ENCODE assay signal across 25 cellular contexts in the genomic region with DNA sequence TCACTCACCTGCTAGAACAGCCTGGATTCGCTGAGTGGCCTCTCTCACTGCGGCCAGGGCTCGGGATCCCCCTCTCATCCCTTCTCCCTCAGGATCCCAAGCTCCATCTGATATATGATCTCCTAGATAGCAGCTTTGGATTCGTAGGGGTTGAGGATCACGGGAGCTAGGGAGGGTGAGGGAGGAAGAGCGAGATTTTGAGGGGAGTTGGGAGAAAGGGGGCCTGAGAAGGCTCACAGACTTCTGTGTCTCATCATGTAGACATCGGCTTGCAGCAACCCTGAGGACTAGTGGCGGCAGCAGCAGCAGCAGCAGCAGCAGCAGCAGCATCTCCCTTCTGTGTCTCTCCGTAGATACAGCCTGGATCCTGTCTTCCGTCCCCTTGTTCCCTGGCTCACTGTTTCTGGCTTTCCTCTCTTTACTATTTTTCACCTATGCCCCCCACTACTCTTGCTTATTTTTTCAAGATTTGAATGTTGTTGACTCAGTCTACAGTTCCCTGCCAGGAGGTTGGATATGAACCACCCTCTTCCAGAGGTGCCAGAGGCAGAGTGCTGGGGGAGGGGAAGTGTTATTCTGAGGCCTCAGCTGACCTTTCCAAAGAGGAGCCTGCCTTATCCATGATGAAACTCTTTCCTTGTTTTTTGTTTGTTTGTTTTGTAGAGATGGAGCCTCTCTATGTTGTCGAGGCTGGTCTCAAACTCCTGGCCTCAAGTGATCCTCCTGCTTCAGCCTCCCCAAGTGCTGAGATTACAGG. TPM values are rescaled to one million over a fixed set of nuclear protein-coding genes. Genes with fewer than 3 reads are reported as not detected.
A peak's percentile ranks its signal among the peaks of the same experiment; 100 is the strongest.
DNase-seq lines count a peak whose midpoint lies in the region; ATAC-seq and TF ChIP-seq lines count a peak whose summit lies in the region.
"Had no signal": no experiment of that assay in that cellular context is flagged by ENCODE, and none has a peak within 500 bp of the region (broad histone marks: within the 10 kb centered on the region; RNA-seq: fewer than 3 reads in every experiment).

A gene with protein sequence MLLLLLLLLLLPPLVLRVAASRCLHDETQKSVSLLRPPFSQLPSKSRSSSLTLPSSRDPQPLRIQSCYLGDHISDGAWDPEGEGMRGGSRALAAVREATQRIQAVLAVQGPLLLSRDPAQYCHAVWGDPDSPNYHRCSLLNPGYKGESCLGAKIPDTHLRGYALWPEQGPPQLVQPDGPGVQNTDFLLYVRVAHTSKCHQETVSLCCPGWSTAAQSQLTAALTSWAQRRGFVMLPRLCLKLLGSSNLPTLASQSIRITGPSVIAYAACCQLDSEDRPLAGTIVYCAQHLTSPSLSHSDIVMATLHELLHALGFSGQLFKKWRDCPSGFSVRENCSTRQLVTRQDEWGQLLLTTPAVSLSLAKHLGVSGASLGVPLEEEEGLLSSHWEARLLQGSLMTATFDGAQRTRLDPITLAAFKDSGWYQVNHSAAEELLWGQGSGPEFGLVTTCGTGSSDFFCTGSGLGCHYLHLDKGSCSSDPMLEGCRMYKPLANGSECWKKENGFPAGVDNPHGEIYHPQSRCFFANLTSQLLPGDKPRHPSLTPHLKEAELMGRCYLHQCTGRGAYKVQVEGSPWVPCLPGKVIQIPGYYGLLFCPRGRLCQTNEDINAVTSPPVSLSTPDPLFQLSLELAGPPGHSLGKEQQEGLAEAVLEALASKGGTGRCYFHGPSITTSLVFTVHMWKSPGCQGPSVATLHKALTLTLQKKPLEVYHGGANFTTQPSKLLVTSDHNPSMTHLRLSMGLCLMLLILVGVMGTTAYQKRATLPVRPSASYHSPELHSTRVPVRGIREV (minus strand): TSS at position 399 of the 757 bp plus-strand sequence. CDS start 69 bp downstream, at position 330.

- peak within 1 kb of the TSS; percentile 75 for H3K4ac ChIP-seq in IMR-90 (ENCODE audit: low read depth, low read length)

- BruUV-seq in IMR-90 (replicated peaks; lab: Mats Ljungman, UMichigan): no TSS peak

- TF ChIP-seq CTCF in AG04450 (IDR thresholded peaks at IDR 0.05; ENCODE audit: low read depth, low read length) (no peak), IMR-90 (conservative IDR thresholded peaks at IDR 0.05; ENCODE audit: low read depth, low read length) (no peak), neural crest cell (conservative IDR thresholded peaks at IDR 0.05) (no peak), mucosa of descending colon (IDR thresholded peaks at IDR 0.05) (no peak)

- H3K79me1 ChIP-seq in IMR-90 (ENCODE audit: low read depth in 1 of 2, low read length in 2 of 2): peaks cover 0 to 17% of the 10 kb centered on the region in 2 experiments; a peak in 2 of 4 replicates

- peaks cover 2% of the 10 kb centered on the region; the same call in 1 of the 2 replicates for H3K9me1 ChIP-seq in IMR-90 (ENCODE audit: insufficient read depth, low read length)

- H3K9ac ChIP-seq in IMR-90 (ENCODE audit: low read depth, low read length): peak within 1 kb of the TSS; percentile 56

- no peaks in the 10 kb centered on the region for H3K9me3 Mint-ChIP-seq in neural crest cell
- H3K9me3 Mint-ChIP-seq: CD4-positive, alpha-beta T cell; natural killer cell; stimulated activated memory B cell treated with anti-CD40 and anti-IgM and Interleukin-4, amounts not matched to agents 10 μg/mL and 1 μg/mL and 100 μg/mL, for 72 hours had no signal

- peak within 1 kb of the TSS; percentile 44 for H4K91ac ChIP-seq in IMR-90 (ENCODE audit: insufficient read depth, low read depth, low read length)

- CTCF ChIA-PET in AG04450 (lab: Charles Lee): interaction anchor here (1.3 to 5.6 kb wide), 2 partner anchors 35 to 36 kb away, joined by 3 to 35 read pairs; no protein-coding TSS in a partner anchor
- CTCF ChIA-PET in IMR-90 (lab: Yijun Ruan, JAX): interaction anchor here (0.7 to 1.4 kb wide), 2 partner anchors 36 to 43 kb away, joined by 3 to 4 read pairs; no protein-coding TSS in a partner anchor

- WGBS in IMR-90 (ENCODE audit: extremely low coverage in 2 of 2, insufficient read length in 1 of 2), 2 experiments: 0% methylated on average over 2 of the region's 11 CpGs; no CpG with 5 or more reads in 1 of the 2 experiments

- peaks cover 6% of the 10 kb centered on the region for H3K4me1 ChIP-seq in IMR-90 (ENCODE audit: control insufficient read depth, insufficient read depth, low read length)
- H3K4me1 ChIP-seq in mucosa of descending colon (ENCODE audit: low read depth): no peaks in the 10 kb centered on the region
- H3K4me1 ChIP-seq: esophagus squamous epithelium, transverse colon had no signal

- peaks cover 4% of the 10 kb centered on the region; the same call in 1 of the 2 replicates for H3K9me3 ChIP-seq in AG04450 (ENCODE audit: control insufficient read depth, insufficient read depth, low read length)
- H3K9me3 ChIP-seq in IMR-90 (ENCODE audit: control insufficient read depth, insufficient read depth, low read length): no peaks in the 10 kb centered on the region
- no peaks in the 10 kb centered on the region for H3K9me3 ChIP-seq in mucosa of descending colon
- H3K9me3 ChIP-seq: esophagus squamous epithelium, heart left ventricle, transverse colon had no signal

- peak; percentile 52 for ATAC-seq in IMR-90 (ENCODE audit: low read depth)
- ATAC-seq in mucosa of descending colon: no peak
- no peak for ATAC-seq in HG02852 (IDR thresholded peaks at IDR 0.05; ENCODE audit: unreplicated experiment)
- ATAC-seq: HCT116; heart left ventricle; natural killer cell; stimulated activated memory B cell treated with anti-CD40 and anti-IgM and Interleukin-4, amounts not matched to agents 10 μg/mL and 1 μg/mL and 100 μg/mL, for 72 hours had no signal

- peak within 1 kb of the TSS; percentile 77 for H2AK5ac ChIP-seq in IMR-90 (ENCODE audit: low read depth, low read length)

- H3K27me3 ChIP-seq in AG04450 (ENCODE audit: control insufficient read depth, insufficient read depth, low read length) (no peaks in the 10 kb centered on the region), IMR-90 (ENCODE audit: control insufficient read depth, insufficient read depth, low read length) (no peaks in the 10 kb centered on the region)
- H3K27me3 ChIP-seq: cardiac muscle cell, esophagus squamous epithelium, heart left ventricle, transverse colon had no signal

- H3K4me3 ChIP-seq in AG04450 (ENCODE audit: low read depth, low read length) (peak within 1 kb of the TSS; percentile 1; the same call in 1 of the 2 replicates), IMR-90 (ENCODE audit: insufficient read depth, low read depth, low read length) (no peak within 1 kb of the TSS), mucosa of descending colon (no peak within 1 kb of the TSS)
- H3K4me3 ChIP-seq: cardiac muscle cell, esophagus squamous epithelium, heart left ventricle, lung, transverse colon had no signal

- H3K4me1 Mint-ChIP-seq in neural crest cell: peaks cover 9% of the 10 kb centered on the region

- in situ Hi-C loops in IMR-90 (cut with MboI; ENCODE audit: low sequenced_read_pairs) (loop anchor here (5.0 kb wide), 1 partner anchor 37 kb away; no protein-coding TSS in a partner anchor), KBM-7 (cut with MboI; ENCODE audit: low pct_unique_long_range_greater_than_20kb, low sequenced_read_pairs) (no loop called here)

- H3K27ac Mint-ChIP-seq in neural crest cell (ENCODE audit: unreplicated experiment): peak within 1 kb of the TSS; percentile 5
- H3K27ac Mint-ChIP-seq: CD4-positive, alpha-beta T cell; natural killer cell; stimulated activated memory B cell treated with anti-CD40 and anti-IgM and Interleukin-4, amounts not matched to agents 10 μg/mL and 1 μg/mL and 100 μg/mL, for 72 hours had no signal

- no peak within 1 kb of the TSS for H3K4me3 Mint-ChIP-seq in neural crest cell
- H3K4me3 Mint-ChIP-seq: CD4-positive, alpha-beta T cell; natural killer cell; stimulated activated memory B cell treated with anti-CD40 and anti-IgM and Interleukin-4, amounts not matched to agents 10 μg/mL and 1 μg/mL and 100 μg/mL, for 72 hours had no signal

- intact Hi-C loops in IMR-90 (cut with micrococcal nuclease) (no loop called here), mucosa of descending colon (cut with DNase I, micrococcal nuclease) (no loop called here)

- H3K36me3 Mint-ChIP-seq in neural crest cell (ENCODE audit: low read depth): no peaks in the 10 kb centered on the region
- H3K36me3 Mint-ChIP-seq: natural killer cell had no signal

- H2BK120ac ChIP-seq in IMR-90 (ENCODE audit: low read depth, low read length): peak within 1 kb of the TSS; percentile 88

- dilution Hi-C loops in IMR-90 (cut with HindIII; ENCODE audit: low sequenced_read_pairs, unreplicated experiment): no loop called here

- peak within 1 kb of the TSS; percentile 52; the same call in 1 of the 2 replicates for H2BK20ac ChIP-seq in IMR-90 (ENCODE audit: low read depth, low read length)

- H3K36me3 ChIP-seq in IMR-90 (ENCODE audit: control insufficient read depth, insufficient read depth, low read length) (peaks cover 3% of the 10 kb centered on the region; the same call in 1 of the 2 replicates), mucosa of descending colon (ENCODE audit: low read depth) (no peaks in the 10 kb centered on the region)
- H3K36me3 ChIP-seq: cardiac muscle cell, esophagus squamous epithelium, transverse colon had no signal

- H2BK15ac ChIP-seq in IMR-90 (ENCODE audit: low read depth, low read length): peak within 1 kb of the TSS; percentile 65; the same call in 1 of the 3 replicates

- no peak for TF ChIP-seq POLR2A in IMR-90 (IDR thresholded peaks at IDR 0.05; ENCODE audit: low read depth, low read length)

- peak within 1 kb of the TSS; percentile 90 for H2AFZ ChIP-seq in IMR-90 (replicated peaks; ENCODE audit: low read length, poor library complexity)

- peak within 1 kb of the TSS; percentile 39 to 59; a peak in 3 of 4 replicates for H4K8ac ChIP-seq in IMR-90 (ENCODE audit: low read depth in 2 of 2, low read length in 2 of 2)

- TF ChIP-seq RAD21 in IMR-90 (IDR thresholded peaks at IDR 0.05; ENCODE audit: low read length): no peak

- H3K14ac ChIP-seq in IMR-90 (replicated peaks; ENCODE audit: low read depth, low read length): peak within 1 kb of the TSS; percentile 90

- H3K27ac ChIP-seq in AG04450 (ENCODE audit: low read depth, low read length) (no peak within 1 kb of the TSS), IMR-90 (ENCODE audit: insufficient read depth, low read length) (peak within 1 kb of the TSS; percentile 22; the same call in 1 of the 2 replicates)
- H3K27ac ChIP-seq: cardiac muscle cell, esophagus squamous epithelium, heart left ventricle, transverse colon had no signal

- peak within 1 kb of the TSS; percentile 56 for H3K4me2 ChIP-seq in IMR-90 (ENCODE audit: low read depth, low read length)

- POLR2A ChIA-PET in AG04450 (lab: Yijun Ruan, JAX) (interaction anchor here (0.9 kb wide), 1 partner anchor 10 kb away, joined by 5 read pairs; a partner anchor contains a TSS), IMR-90 (lab: Charles Lee; ENCODE audit: unreplicated experiment) (no interaction called here)

- H4K20me1 ChIP-seq in IMR-90 (ENCODE audit: insufficient read depth, low read length): peaks cover 10% of the 10 kb centered on the region; the same call in 1 of the 2 replicates

- peak within 1 kb of the TSS; percentile 44; the same call in 1 of the 2 replicates for H3K18ac ChIP-seq in IMR-90 (ENCODE audit: low read depth, low read length)

- peak within 1 kb of the TSS; percentile 85 for H3K23ac ChIP-seq in IMR-90 (ENCODE audit: low read depth, low read length)

- H2BK5ac ChIP-seq in IMR-90 (ENCODE audit: low read depth, low read length, poor library complexity, severe bottlenecking): no peak within 1 kb of the TSS

- DNase-seq in AG04450 (ENCODE audit: low read depth, low spot score): no peak
- peak; percentile 22 for DNase-seq in IMR-90
- DNase-seq in ecto neural progenitor cell (ENCODE audit: low spot score): peak; percentile 46
- no peak for DNase-seq in neural crest cell (ENCODE audit: low read depth, low spot score)
- no peak for DNase-seq in mucosa of descending colon
- DNase-seq in KBM-7: no peak
- DNase-seq in DMS114 treated with DMSO at 0.1 percent for 48 hours (lab: John Stamatoyannopoulos, UW; ENCODE audit: unreplicated experiment): no peak
- DNase-seq: activated CD4-positive, alpha-beta T cell treated with anti-CD3 and anti-CD28 coated beads for 48 hours; activated CD8-positive, alpha-beta memory T cell treated with anti-CD3 and anti-CD28 coated beads, Interleukin-2, amount 50 U/mL, for 4 hours; activated effector memory CD4-positive, alpha-beta T cell treated with Interleukin-2 at 50 U/mL for 16 hours; CD4-positive, alpha-beta T cell; DMS79 treated with DMSO at 0.1 percent for 48 hours; effector CD4-positive, alpha-beta T cell; esophagus squamous epithelium; heart left ventricle; natural killer cell; NCI-H1417; NCI-H345; RPMI8226; transverse colon had no signal

- peak within 1 kb of the TSS; percentile 41; the same call in 1 of the 2 replicates for H4K5ac ChIP-seq in IMR-90 (ENCODE audit: low read depth, low read length)

- no peak within 1 kb of the TSS for H3K56ac ChIP-seq in IMR-90 (ENCODE audit: extremely low read depth, insufficient read depth, low read length)

- peak within 1 kb of the TSS; percentile 66 for H2AK9ac ChIP-seq in IMR-90 (replicated peaks; ENCODE audit: low read depth, low read length, poor library complexity)

- H3K27me3 Mint-ChIP-seq in neural crest cell (ENCODE audit: low read depth): peaks cover 13% of the 10 kb centered on the region
- H3K27me3 Mint-ChIP-seq: CD4-positive, alpha-beta T cell; stimulated activated memory B cell treated with anti-CD40 and anti-IgM and Interleukin-4, amounts not matched to agents 10 μg/mL and 1 μg/mL and 100 μg/mL, for 72 hours had no signal

RNA-seq across cellular contexts. Expression of the gene that starts here (rescaled TPM):
- polyA plus RNA-seq in AG04450 (2011; rRNA removed): 0.07 and 0.12 TPM in 2 replicates
- polyA minus RNA-seq in AG04450 (2011; rRNA and poly(A)+ RNA removed): 0.13 TPM in 1 of 2 replicates, not detected in the other
- total RNA-seq in IMR-90 (2012; rRNA removed): 0.28 and 0.36 TPM in 2 replicates
- 0.31 and 0.37 TPM in 2 replicates for polyA plus RNA-seq in IMR-90 (2012; rRNA removed)
- polyA plus RNA-seq in IMR-90 (2012; cell fraction: cytosol; rRNA removed): 0.23 and 0.43 TPM in 2 replicates
- 1.3 and 1.8 TPM in 2 replicates for polyA plus RNA-seq in IMR-90 (2012; cell fraction: nucleus; rRNA removed; ENCODE audit: low replicate concordance)
- not detected in 2 replicates for total RNA-seq in neural crest cell
- under 1 TPM in 1 of 3 donors, not detected in 2; 0.13 TPM for total RNA-seq in mucosa of descending colon
- total RNA-seq: CD4-positive, alpha-beta T cell; heart left ventricle; lung; natural killer cell; transverse colon had no signal
- polyA plus RNA-seq: cardiac muscle cell, heart left ventricle, lung had no signal

Comparison
In these comparisons a context has a peak if more than half of its experiments do, and no peak if none do; other contexts are left out.
1. DNase-seq: peak in IMR-90 (single experiment) and ecto neural progenitor cell (single experiment); none in AG04450 (single experiment), neural crest cell (single experiment), mucosa of descending colon (0 of 3), KBM-7 (single experiment) and DMS114 treated with DMSO at 0.1 percent for 48 hours (single experiment).